19 cellular contexts compared by ENCODE assay signal in the genomic region with DNA sequence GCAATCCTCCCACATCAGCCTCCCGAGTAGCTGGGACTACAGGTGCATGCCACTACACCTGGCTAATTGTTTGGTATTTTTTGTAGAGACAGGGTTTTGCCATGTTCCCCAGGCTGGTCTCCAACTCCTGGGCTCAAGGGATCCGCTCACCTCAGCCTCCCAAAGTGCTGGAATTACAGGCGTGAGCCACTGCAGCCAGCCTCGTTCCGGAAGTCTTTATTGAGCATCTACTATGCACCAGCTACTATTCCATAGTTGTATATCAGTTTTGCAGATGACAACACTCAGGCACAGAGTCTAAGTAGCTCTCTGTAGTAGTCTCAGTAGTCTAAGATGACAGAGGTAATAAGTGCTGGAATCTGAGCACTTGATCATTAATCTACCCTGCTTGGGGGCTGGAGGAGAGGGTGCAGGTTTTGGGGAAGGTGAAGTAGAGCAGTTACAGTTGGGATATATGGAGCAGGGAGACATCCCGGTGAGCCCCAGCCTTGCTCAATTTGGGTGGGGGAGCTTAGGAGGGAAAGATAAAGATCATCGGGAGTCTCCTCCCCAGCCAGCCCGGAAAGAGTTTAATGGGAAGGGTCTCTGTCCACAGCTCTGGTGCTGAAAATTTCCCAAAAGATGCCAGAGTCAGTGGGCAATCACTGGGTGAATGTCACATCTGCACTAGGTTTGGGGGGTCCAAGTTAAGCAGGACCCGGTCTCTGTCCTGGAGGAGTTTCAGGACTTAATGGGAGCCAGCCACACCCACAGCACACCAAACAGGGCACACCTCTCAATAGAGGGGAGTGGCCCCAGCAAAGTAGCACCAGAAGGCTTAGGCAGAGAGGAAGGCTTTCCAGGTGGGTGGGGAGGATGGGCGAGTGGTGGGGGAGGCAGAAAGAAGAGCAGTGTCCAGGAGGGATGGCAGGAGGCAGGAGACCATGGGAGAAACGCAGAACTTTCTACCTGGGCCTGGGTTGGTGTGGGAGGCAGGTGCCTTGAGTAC. TPM values are rescaled to one million over a fixed set of nuclear protein-coding genes. Genes with fewer than 3 reads are reported as not detected.
DNase-seq lines count a peak whose midpoint lies in the region; ATAC-seq and TF ChIP-seq lines count a peak whose summit lies in the region.
"Had no signal": no experiment of that assay in that cellular context is flagged by ENCODE, and none has a peak within 500 bp of the region (broad histone marks: within the 10 kb centered on the region; RNA-seq: fewer than 3 reads in every experiment).

No MANE protein-coding gene starts in this region.

- no peak for DNase-seq in SK-N-SH
- DNase-seq in iPS-NIHi11 (ENCODE audit: low spot score) = peak; percentile 72
- DNase-seq in NCI-H2227 (lab: John Stamatoyannopoulos, UW; ENCODE audit: unreplicated experiment) = no peak
- no peak for DNase-seq in DMS 273 treated with DMSO at 0.1 percent for 48 hours (lab: John Stamatoyannopoulos, UW)
- DNase-seq: activated CD4-positive, alpha-beta T cell treated with anti-CD3 and anti-CD28 coated beads for 4 hours; COR-L47; hypothalamus; kidney glomerular epithelial cell; MV-4-11; NCI-H187; stimulated activated CD4-positive, alpha-beta T cell treated with anti-CD3 and anti-CD28 coated beads, Interleukin-4, amount 100 ng/mL, for 1 hour; stimulated activated naive CD8-positive, alpha-beta T cell treated with anti-CD3 and anti-CD28 coated beads, Interleukin-15, amount 100 ng/mL, for 72 hours had no signal

- no peaks in the 10 kb centered on the region; a peak in 1 of 4 replicates for H3K4me1 ChIP-seq in SK-N-SH (ENCODE audit: control insufficient read depth in 1 of 2, insufficient read depth in 2 of 2, low read depth in 1 of 2, low read length in 1 of 2)

- H3K4me3 ChIP-seq in SK-N-SH (ENCODE audit: low read depth in 2 of 2, low read length in 1 of 2) = no peak overlapping the region
- H3K4me3 ChIP-seq: smooth muscle cell, upper lobe of left lung had no signal

- TF ChIP-seq RAD21 in SK-N-SH (IDR thresholded peaks at IDR 0.05; ENCODE audit: low read length) = no peak

- H3K27ac ChIP-seq in SK-N-SH (ENCODE audit: low read depth in 2 of 2, low read length in 1 of 2) = no peak overlapping the region
- H3K27ac ChIP-seq: 22Rv1, KMS-11, upper lobe of left lung had no signal

- POLR2A ChIA-PET in SK-N-SH (lab: Yijun Ruan, JAX) = interaction anchor here (0.8 kb wide), 1 partner anchor 74 kb away, joined by 3 read pairs; no protein-coding TSS in a partner anchor

- peaks cover 89% of the 10 kb centered on the region for H3K27me3 ChIP-seq in SK-N-SH (ENCODE audit: insufficient read depth)

- H3K36me3 ChIP-seq in SK-N-SH (replicated peaks in 1 of 2; ENCODE audit: control insufficient read depth in 1 of 2, insufficient read depth in 2 of 2, low read length in 1 of 2) = no peaks in the 10 kb centered on the region
- H3K36me3 ChIP-seq: upper lobe of left lung had no signal

- no peaks in the 10 kb centered on the region for H3F3A ChIP-seq in SK-N-SH (replicated peaks; ENCODE audit: insufficient read depth)

- no peak for TF ChIP-seq CTCF in SK-N-SH (IDR thresholded peaks at IDR 0.05)

- no peak overlapping the region for H3K9ac ChIP-seq in SK-N-SH
- H3K9ac ChIP-seq: KMS-11 had no signal

- H2AFZ ChIP-seq in SK-N-SH (ENCODE audit: low read depth) = no peak overlapping the region

- CTCF ChIA-PET in SK-N-SH (lab: Yijun Ruan, JAX) = interaction anchor here (0.6 to 8.3 kb wide), 4 partner anchors 13 to 234 kb away, joined by 3 to 77 read pairs (median 29); a partner anchor contains a TSS

- no peaks in the 10 kb centered on the region for H4K20me1 ChIP-seq in SK-N-SH (ENCODE audit: insufficient read depth)

- TF ChIP-seq EP300 in SK-N-SH (IDR thresholded peaks at IDR 0.05; ENCODE audit: borderline replicate concordance in 1 of 2, low read depth in 1 of 2, low read length in 1 of 2) = no peak

- ATAC-seq in SK-N-SH treated with all-trans-retinoic acid at 6 μM for 48 hours (no peak), GM18502 (IDR thresholded peaks at IDR 0.05; ENCODE audit: poor library complexity, unreplicated experiment) (no peak)
- ATAC-seq: stimulated activated naive CD8-positive, alpha-beta T cell treated with anti-CD3 and anti-CD28 coated beads, Interleukin-15, amount 100 ng/mL, for 72 hours had no signal

- H3K9me2 ChIP-seq in SK-N-SH = no peaks in the 10 kb centered on the region

- H3K4me2 ChIP-seq in SK-N-SH = no peak overlapping the region
- H3K4me2 ChIP-seq: KMS-11, smooth muscle cell had no signal

- 23% methylated on average over 11 of the region's 11 CpGs for WGBS in SK-N-SH (ENCODE audit: low lambda C conversion rate)

- H3K9me3 ChIP-seq in SK-N-SH = no peaks in the 10 kb centered on the region
- H3K9me3 ChIP-seq: upper lobe of left lung had no signal

- no peaks in the 10 kb centered on the region for H3K79me2 ChIP-seq in SK-N-SH (ENCODE audit: insufficient read depth)

TF ChIP-seq in SK-N-SH, 30 proteins besides CTCF, POLR2A, EP300 and RAD21:
- TF ChIP-seq, protein P1, sequence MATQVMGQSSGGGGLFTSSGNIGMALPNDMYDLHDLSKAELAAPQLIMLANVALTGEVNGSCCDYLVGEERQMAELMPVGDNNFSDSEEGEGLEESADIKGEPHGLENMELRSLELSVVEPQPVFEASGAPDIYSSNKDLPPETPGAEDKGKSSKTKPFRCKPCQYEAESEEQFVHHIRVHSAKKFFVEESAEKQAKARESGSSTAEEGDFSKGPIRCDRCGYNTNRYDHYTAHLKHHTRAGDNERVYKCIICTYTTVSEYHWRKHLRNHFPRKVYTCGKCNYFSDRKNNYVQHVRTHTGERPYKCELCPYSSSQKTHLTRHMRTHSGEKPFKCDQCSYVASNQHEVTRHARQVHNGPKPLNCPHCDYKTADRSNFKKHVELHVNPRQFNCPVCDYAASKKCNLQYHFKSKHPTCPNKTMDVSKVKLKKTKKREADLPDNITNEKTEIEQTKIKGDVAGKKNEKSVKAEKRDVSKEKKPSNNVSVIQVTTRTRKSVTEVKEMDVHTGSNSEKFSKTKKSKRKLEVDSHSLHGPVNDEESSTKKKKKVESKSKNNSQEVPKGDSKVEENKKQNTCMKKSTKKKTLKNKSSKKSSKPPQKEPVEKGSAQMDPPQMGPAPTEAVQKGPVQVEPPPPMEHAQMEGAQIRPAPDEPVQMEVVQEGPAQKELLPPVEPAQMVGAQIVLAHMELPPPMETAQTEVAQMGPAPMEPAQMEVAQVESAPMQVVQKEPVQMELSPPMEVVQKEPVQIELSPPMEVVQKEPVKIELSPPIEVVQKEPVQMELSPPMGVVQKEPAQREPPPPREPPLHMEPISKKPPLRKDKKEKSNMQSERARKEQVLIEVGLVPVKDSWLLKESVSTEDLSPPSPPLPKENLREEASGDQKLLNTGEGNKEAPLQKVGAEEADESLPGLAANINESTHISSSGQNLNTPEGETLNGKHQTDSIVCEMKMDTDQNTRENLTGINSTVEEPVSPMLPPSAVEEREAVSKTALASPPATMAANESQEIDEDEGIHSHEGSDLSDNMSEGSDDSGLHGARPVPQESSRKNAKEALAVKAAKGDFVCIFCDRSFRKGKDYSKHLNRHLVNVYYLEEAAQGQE (IDR thresholded peaks at IDR 0.05; ENCODE audit: low read depth, low read length) = peak; percentile 94
- no peak for TF ChIP-seq YY1 (IDR thresholded peaks at IDR 0.05; ENCODE audit: low read depth)

TF ChIP-seq in SK-N-SH treated with all-trans-retinoic acid at 6 μM for 48 hours, 23 proteins besides CTCF, POLR2A, EP300 and RAD21 (continues in another document):
- TF ChIP-seq ZNF8 (CRISPR knock-in tag; IDR thresholded peaks at IDR 0.05) = no peak
- TF ChIP-seq, protein P2, sequence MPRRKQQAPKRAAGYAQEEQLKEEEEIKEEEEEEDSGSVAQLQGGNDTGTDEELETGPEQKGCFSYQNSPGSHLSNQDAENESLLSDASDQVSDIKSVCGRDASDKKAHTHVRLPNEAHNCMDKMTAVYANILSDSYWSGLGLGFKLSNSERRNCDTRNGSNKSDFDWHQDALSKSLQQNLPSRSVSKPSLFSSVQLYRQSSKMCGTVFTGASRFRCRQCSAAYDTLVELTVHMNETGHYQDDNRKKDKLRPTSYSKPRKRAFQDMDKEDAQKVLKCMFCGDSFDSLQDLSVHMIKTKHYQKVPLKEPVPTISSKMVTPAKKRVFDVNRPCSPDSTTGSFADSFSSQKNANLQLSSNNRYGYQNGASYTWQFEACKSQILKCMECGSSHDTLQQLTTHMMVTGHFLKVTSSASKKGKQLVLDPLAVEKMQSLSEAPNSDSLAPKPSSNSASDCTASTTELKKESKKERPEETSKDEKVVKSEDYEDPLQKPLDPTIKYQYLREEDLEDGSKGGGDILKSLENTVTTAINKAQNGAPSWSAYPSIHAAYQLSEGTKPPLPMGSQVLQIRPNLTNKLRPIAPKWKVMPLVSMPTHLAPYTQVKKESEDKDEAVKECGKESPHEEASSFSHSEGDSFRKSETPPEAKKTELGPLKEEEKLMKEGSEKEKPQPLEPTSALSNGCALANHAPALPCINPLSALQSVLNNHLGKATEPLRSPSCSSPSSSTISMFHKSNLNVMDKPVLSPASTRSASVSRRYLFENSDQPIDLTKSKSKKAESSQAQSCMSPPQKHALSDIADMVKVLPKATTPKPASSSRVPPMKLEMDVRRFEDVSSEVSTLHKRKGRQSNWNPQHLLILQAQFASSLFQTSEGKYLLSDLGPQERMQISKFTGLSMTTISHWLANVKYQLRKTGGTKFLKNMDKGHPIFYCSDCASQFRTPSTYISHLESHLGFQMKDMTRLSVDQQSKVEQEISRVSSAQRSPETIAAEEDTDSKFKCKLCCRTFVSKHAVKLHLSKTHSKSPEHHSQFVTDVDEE (CRISPR knock-in tag; IDR thresholded peaks at IDR 0.05) = no peak
- TF ChIP-seq PPARA (CRISPR knock-in tag; IDR thresholded peaks at IDR 0.05; ENCODE audit: borderline replicate concordance) = no peak
- TF ChIP-seq RARB (CRISPR knock-in tag; IDR thresholded peaks at IDR 0.05) = no peak
- no peak for TF ChIP-seq TOX (CRISPR knock-in tag; IDR thresholded peaks at IDR 0.05; ENCODE audit: borderline replicate concordance)
- TF ChIP-seq TCF4 (CRISPR knock-in tag; IDR thresholded peaks at IDR 0.05; ENCODE audit: borderline replicate concordance) = no peak

RNA-seq across cellular contexts. Expression of a gene that starts 1.7 kb away (rescaled TPM):
- polyA plus RNA-seq in SK-N-SH (2012; rRNA removed) = not detected in 2 replicates
- not detected in 2 replicates for polyA plus RNA-seq in SK-N-SH (2012; cell fraction: cytosol; rRNA removed)
- polyA plus RNA-seq in SK-N-SH (2012; cell fraction: nucleus; rRNA removed) = not detected in 2 replicates
- polyA plus RNA-seq: neural cell, smooth muscle cell had no signal

RNA-seq across cellular contexts. Expression of a gene that starts 13.3 kb away (rescaled TPM):
- polyA plus RNA-seq in SK-N-SH (2012; rRNA removed) = not detected in 2 replicates
- polyA plus RNA-seq in SK-N-SH (2012; cell fraction: cytosol; rRNA removed) = not detected in 2 replicates
- not detected in 2 replicates for polyA plus RNA-seq in SK-N-SH (2012; cell fraction: nucleus; rRNA removed)
- polyA plus RNA-seq: neural cell, smooth muscle cell had no signal

RNA-seq across cellular contexts. Expression of a gene that starts 14.3 kb away (rescaled TPM):
- polyA plus RNA-seq in SK-N-SH (2012; rRNA removed) = 0.06 TPM in 1 of 2 replicates, not detected in the other
- polyA plus RNA-seq in SK-N-SH (2012; cell fraction: cytosol; rRNA removed) = 0.01 TPM in 1 of 2 replicates, not detected in the other
- 0.02 TPM in 1 of 2 replicates, not detected in the other for polyA plus RNA-seq in SK-N-SH (2012; cell fraction: nucleus; rRNA removed)
- polyA plus RNA-seq: neural cell had no signal

RNA-seq across cellular contexts. Expression of a gene that starts 35.2 kb away (rescaled TPM):
- polyA plus RNA-seq in SK-N-SH (2012; rRNA removed) = 2.5 and 2.9 TPM in 2 replicates
- 1.3 and 2.2 TPM in 2 replicates for polyA plus RNA-seq in SK-N-SH (2012; cell fraction: cytosol; rRNA removed)
- 13.2 and 16.3 TPM in 2 replicates for polyA plus RNA-seq in SK-N-SH (2012; cell fraction: nucleus; rRNA removed)

RNA-seq across cellular contexts. Expression of a gene that starts 43.9 kb away (rescaled TPM):
- polyA plus RNA-seq in SK-N-SH (2012; rRNA removed) = not detected in 2 replicates
- polyA plus RNA-seq in SK-N-SH (2012; cell fraction: cytosol; rRNA removed) = not detected in 2 replicates
- not detected in 2 replicates for polyA plus RNA-seq in SK-N-SH (2012; cell fraction: nucleus; rRNA removed)
- polyA plus RNA-seq: neural cell, smooth muscle cell had no signal
